Comparison of ENCODE assay signal across 9 cellular contexts in the genomic region with DNA sequence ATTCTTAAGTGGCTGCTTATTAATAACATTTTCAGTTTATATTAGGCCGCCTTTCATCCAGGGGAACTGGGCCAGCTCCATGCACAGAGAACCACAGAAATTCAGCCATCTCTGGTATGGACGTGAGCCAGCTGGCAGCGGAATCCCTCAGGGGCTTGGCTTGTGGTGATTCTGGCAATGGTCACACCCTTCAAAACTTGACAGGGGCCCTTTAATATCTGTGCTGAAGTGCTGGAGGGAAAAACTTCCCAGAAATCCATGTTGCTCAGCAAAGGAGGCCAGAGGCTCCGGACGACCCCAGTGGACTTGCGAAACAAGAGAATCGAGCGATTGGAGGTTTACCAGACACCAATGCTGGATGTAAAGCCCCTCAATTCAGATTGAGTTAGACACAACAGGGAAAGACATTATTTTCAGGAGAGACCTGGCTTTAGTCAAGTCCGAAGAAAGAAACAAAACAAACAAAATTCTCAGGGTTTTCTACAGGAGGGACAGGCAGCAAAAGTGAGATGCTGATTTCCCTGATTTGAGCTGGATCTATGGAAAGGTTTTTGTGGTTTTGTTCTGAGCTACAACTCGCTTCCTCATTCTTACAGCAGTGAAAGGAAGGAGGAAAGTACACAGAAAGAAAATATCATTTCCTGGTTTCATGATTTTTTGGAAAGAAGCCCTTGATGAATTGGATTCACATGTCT. TPM values are rescaled to one million over a fixed set of nuclear protein-coding genes. Genes with fewer than 3 reads are reported as not detected.
DNase-seq lines count a peak whose midpoint lies in the region; ATAC-seq and TF ChIP-seq lines count a peak whose summit lies in the region.
"Had no signal": no experiment of that assay in that cellular context is flagged by ENCODE, and none has a peak within 500 bp of the region (broad histone marks: within the 10 kb centered on the region; RNA-seq: fewer than 3 reads in every experiment).

No MANE protein-coding gene starts in this region.

- peaks cover 0 to 5% (median 3%) of the 10 kb centered on the region in 6 donors for H3K9me3 Mint-ChIP-seq in immature natural killer cell

- H3K27me3 ChIP-seq in psoas muscle (ENCODE audit: insufficient read depth in 3 of 3, low read length in 2 of 3) (no peaks in the 10 kb centered on the region), WERI-Rb-1 (ENCODE audit: insufficient read depth, low read depth, severe bottlenecking) (no peaks in the 10 kb centered on the region)

- no peak for TF ChIP-seq CTCF in psoas muscle (IDR thresholded peaks at IDR 0.05)
- no peak for TF ChIP-seq CTCF in WERI-Rb-1 (IDR thresholded peaks at IDR 0.05; ENCODE audit: low read depth, low read length)

- no peaks in the 10 kb centered on the region for H3K9me3 ChIP-seq in psoas muscle
- H3K9me3 ChIP-seq in WERI-Rb-1 (ENCODE audit: severe bottlenecking): no peaks in the 10 kb centered on the region

- H3K4me3 ChIP-seq in psoas muscle: peak overlapping the region; percentile 49
- no peak overlapping the region for H3K4me3 ChIP-seq in WERI-Rb-1 (ENCODE audit: low read depth, low read length)

- H3K36me3 ChIP-seq in psoas muscle (ENCODE audit: insufficient read depth in 1 of 2, low read depth in 1 of 2) (no peaks in the 10 kb centered on the region), WERI-Rb-1 (peaks cover 8% of the 10 kb centered on the region)

- peak; percentile 86 for DNase-seq in EL
- DNase-seq in SKM-1 (lab: John Stamatoyannopoulos, UW; ENCODE audit: unreplicated experiment): peak; percentile 62
- peak; percentile 80 for DNase-seq in glomerular visceral epithelial cell (ENCODE audit: extremely low spot score)
- peak; percentile 74 to 77 for DNase-seq in psoas muscle
- no peak for DNase-seq in immature natural killer cell
- no peak for DNase-seq in WERI-Rb-1
- DNase-seq: activated effector memory CD4-positive, alpha-beta T cell treated with Interleukin-2 at 50 U/mL for 16 hours had no signal

- peaks cover 0 to 4% of the 10 kb centered on the region in 2 donors for H3K4me1 Mint-ChIP-seq in immature natural killer cell

- peaks cover 6% of the 10 kb centered on the region for H3K4me1 ChIP-seq in psoas muscle

- H3K27ac Mint-ChIP-seq in immature natural killer cell: no peak overlapping the region

- WGBS in psoas muscle, 3 donors: 23 to 40% (median 27%) methylated on average over 10 of the region's 10 CpGs

- intact Hi-C loops in psoas muscle (cut with DNase I): no loop called here

- H3K27me3 Mint-ChIP-seq in immature natural killer cell (ENCODE audit: low read depth in 3 of 3): peaks cover 0 to 2% (median 1%) of the 10 kb centered on the region in 3 donors

- H3K27ac ChIP-seq in psoas muscle (peak overlapping the region; percentile 63), WERI-Rb-1 (no peak overlapping the region)

- no peak overlapping the region for H3K4me3 Mint-ChIP-seq in immature natural killer cell

- peak; percentile 26 to 56 (median 34) for ATAC-seq in psoas muscle
- ATAC-seq in GM18511 (IDR thresholded peaks at IDR 0.05; ENCODE audit: unreplicated experiment): no peak
- ATAC-seq in HG03432 (IDR thresholded peaks at IDR 0.05; ENCODE audit: unreplicated experiment): no peak

- no peaks in the 10 kb centered on the region for H3K36me3 Mint-ChIP-seq in immature natural killer cell

RNA-seq across cellular contexts. Expression of gene PRICKLE2, which starts 11.1 kb away (rescaled TPM):
- total RNA-seq in psoas muscle: 1 to 10 TPM; 2.2 to 4.9 (median 3.1) TPM
- polyA plus RNA-seq in psoas muscle: under 1 TPM; 0.34 to 0.95 (median 0.92) TPM
- polyA plus RNA-seq in immature natural killer cell: under 1 TPM; 0.19 to 0.64 (median 0.43) TPM

Comparison
In these comparisons a context has a peak if more than half of its experiments do, and no peak if none do; other contexts are left out.
1. DNase-seq: peak in EL (single experiment), SKM-1 (single experiment), glomerular visceral epithelial cell (single experiment) and psoas muscle (2 of 2); none in immature natural killer cell (0 of 3) and WERI-Rb-1 (single experiment).
2. ATAC-seq: peak in psoas muscle (4 of 4); none in GM18511 (single experiment) and HG03432 (single experiment).